In genomic region chr1:71087060-71087459, GRCh38 we compare ENCODE assay signal across 2 cellular contexts.
TF ChIP-seq lines count a peak whose summit lies in the region.

No MANE protein-coding gene starts in this region.

TF ChIP-seq in IMR-90, 13 proteins besides CTCF, POLR2A, EP300 and RAD21:
- no peak for TF ChIP-seq ELK1 (IDR thresholded peaks at IDR 0.05; ENCODE audit: borderline replicate concordance, low read depth, low read length)
- TF ChIP-seq RCOR1 (IDR thresholded peaks at IDR 0.05; ENCODE audit: insufficient replicate concordance, low read length): no peak
- TF ChIP-seq SMC3 (IDR thresholded peaks at IDR 0.05; ENCODE audit: low read depth, low read length): no peak
- no peak for TF ChIP-seq USF2 (IDR thresholded peaks at IDR 0.05; ENCODE audit: low read depth, low read length)
- no peak for TF ChIP-seq RFX5 (IDR thresholded peaks at IDR 0.05; ENCODE audit: low read depth, low read length)
- no peak for TF ChIP-seq MAZ (IDR thresholded peaks at IDR 0.05; ENCODE audit: borderline replicate concordance, low read depth, low read length)
- no peak for TF ChIP-seq CEBPB (IDR thresholded peaks at IDR 0.05; ENCODE audit: low read depth, low read length)
- TF ChIP-seq CHD1 (IDR thresholded peaks at IDR 0.05; ENCODE audit: low read depth, low read length): no peak
- no peak for TF ChIP-seq MXI1 (IDR thresholded peaks at IDR 0.05; ENCODE audit: borderline replicate concordance, low read depth, low read length)
- no peak for TF ChIP-seq BHLHE40 (IDR thresholded peaks at IDR 0.05; ENCODE audit: low read depth, low read length)

TF ChIP-seq in GM12878, 131 proteins besides CTCF, POLR2A, EP300 and RAD21:
- TF ChIP-seq YY1 (IDR thresholded peaks at IDR 0.05; ENCODE audit: low read depth, low read length) (no peak), MTA3 (IDR thresholded peaks at IDR 0.05; ENCODE audit: borderline replicate concordance, low read length) (no peak), TAF1 (IDR thresholded peaks at IDR 0.05; ENCODE audit: borderline replicate concordance, low read depth, low read length) (no peak), SUZ12 (IDR thresholded peaks at IDR 0.05; ENCODE audit: unreplicated experiment) (no peak), NFYA (IDR thresholded peaks at IDR 0.05; ENCODE audit: borderline replicate concordance, low read depth, low read length) (no peak), SREBF2 (IDR thresholded peaks at IDR 0.05; ENCODE audit: low read length) (no peak), SIN3A (IDR thresholded peaks at IDR 0.05; ENCODE audit: low read depth, low read length) (no peak), MTA2 (IDR thresholded peaks at IDR 0.05; ENCODE audit: low read depth) (no peak), DPF2 (IDR thresholded peaks at IDR 0.05) (no peak), SPI1 (IDR thresholded peaks at IDR 0.05; ENCODE audit: borderline replicate concordance, insufficient read depth, low read depth, low read length) (no peak), MEF2A (IDR thresholded peaks at IDR 0.05; ENCODE audit: insufficient read depth, low read depth, low read length) (no peak), WRNIP1 (IDR thresholded peaks at IDR 0.05; ENCODE audit: borderline replicate concordance, low read depth, low read length) (no peak), MAX (IDR thresholded peaks at IDR 0.05; ENCODE audit: low read depth, low read length) (no peak), MYB (IDR thresholded peaks at IDR 0.05; ENCODE audit: borderline replicate concordance, low read depth, low read length) (no peak)
- TF ChIP-seq, protein P1, sequence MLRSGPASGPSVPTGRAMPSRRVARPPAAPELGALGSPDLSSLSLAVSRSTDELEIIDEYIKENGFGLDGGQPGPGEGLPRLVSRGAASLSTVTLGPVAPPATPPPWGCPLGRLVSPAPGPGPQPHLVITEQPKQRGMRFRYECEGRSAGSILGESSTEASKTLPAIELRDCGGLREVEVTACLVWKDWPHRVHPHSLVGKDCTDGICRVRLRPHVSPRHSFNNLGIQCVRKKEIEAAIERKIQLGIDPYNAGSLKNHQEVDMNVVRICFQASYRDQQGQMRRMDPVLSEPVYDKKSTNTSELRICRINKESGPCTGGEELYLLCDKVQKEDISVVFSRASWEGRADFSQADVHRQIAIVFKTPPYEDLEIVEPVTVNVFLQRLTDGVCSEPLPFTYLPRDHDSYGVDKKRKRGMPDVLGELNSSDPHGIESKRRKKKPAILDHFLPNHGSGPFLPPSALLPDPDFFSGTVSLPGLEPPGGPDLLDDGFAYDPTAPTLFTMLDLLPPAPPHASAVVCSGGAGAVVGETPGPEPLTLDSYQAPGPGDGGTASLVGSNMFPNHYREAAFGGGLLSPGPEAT (IDR thresholded peaks at IDR 0.05; ENCODE audit: low read depth): no peak
